ENCODE assay signal across 19 cellular contexts in genomic region chr9:14103115-14103514, GRCh38.
DNase-seq lines count a peak whose midpoint lies in the region; ATAC-seq and TF ChIP-seq lines count a peak whose summit lies in the region.
"Had no signal": no experiment of that assay in that cellular context is flagged by ENCODE, and none has a peak within 500 bp of the region (broad histone marks: within the 10 kb centered on the region; RNA-seq: fewer than 3 reads in every experiment).

No MANE protein-coding gene starts in this region.

- no peaks in the 10 kb centered on the region for H3K27me3 ChIP-seq in SJCRH30
- no peaks in the 10 kb centered on the region for H3K27me3 ChIP-seq in CD8-positive, alpha-beta T cell (ENCODE audit: insufficient read depth, low read length)
- H3K27me3 ChIP-seq: upper lobe of left lung had no signal

- H3K27me3 Mint-ChIP-seq in nephron (ENCODE audit: low read depth) (no peaks in the 10 kb centered on the region), immature natural killer cell (ENCODE audit: low read depth in 3 of 3) (peaks cover 0 to 3% (median 0%) of the 10 kb centered on the region in 3 donors)
- no peaks in the 10 kb centered on the region for H3K27me3 Mint-ChIP-seq in CD8-positive, alpha-beta T cell (ENCODE audit: low read depth)

- TF ChIP-seq CTCF in fibroblast of the aortic adventitia (IDR thresholded peaks at IDR 0.05; ENCODE audit: insufficient read depth, low read length): no peak
- TF ChIP-seq CTCF in nephron (IDR thresholded peaks at IDR 0.05; ENCODE audit: unreplicated experiment in 3 of 3): no peak
- TF ChIP-seq CTCF in GM20000 (IDR thresholded peaks at IDR 0.05; ENCODE audit: extremely low read depth, missing control alignments): no peak
- TF ChIP-seq CTCF in CD8-positive, alpha-beta T cell (IDR thresholded peaks at IDR 0.05): no peak

- no peak overlapping the region for H3K4me3 ChIP-seq in SJCRH30
- no peak overlapping the region for H3K4me3 ChIP-seq in fibroblast of the aortic adventitia (ENCODE audit: low read depth, low read length)
- no peak overlapping the region for H3K4me3 ChIP-seq in CD8-positive, alpha-beta T cell (ENCODE audit: low read depth, low read length)
- H3K4me3 ChIP-seq: upper lobe of left lung had no signal

- peaks cover 31% of the 10 kb centered on the region for H3K36me3 Mint-ChIP-seq in nephron (ENCODE audit: low read depth)
- H3K36me3 Mint-ChIP-seq in immature natural killer cell: no peaks in the 10 kb centered on the region
- H3K36me3 Mint-ChIP-seq in CD8-positive, alpha-beta T cell: no peaks in the 10 kb centered on the region

- H3K9me3 Mint-ChIP-seq in nephron (no peaks in the 10 kb centered on the region), immature natural killer cell (peaks cover 0 to 27% (median 3%) of the 10 kb centered on the region in 6 donors)
- no peaks in the 10 kb centered on the region for H3K9me3 Mint-ChIP-seq in CD8-positive, alpha-beta T cell
- H3K9me3 Mint-ChIP-seq: activated T-cell treated with anti-CD3 and anti-CD28 coated beads, Interleukin-2, amount 50 U/mL, for 4 hours had no signal

- CTCF ChIA-PET in CD8-positive, alpha-beta T cell (lab: Charles Lee): no interaction called here

- H3K4me3 Mint-ChIP-seq in nephron (peak overlapping the region in 2 of 3 experiments; percentile 12 to 73), immature natural killer cell (no peak overlapping the region)
- no peak overlapping the region for H3K4me3 Mint-ChIP-seq in CD8-positive, alpha-beta T cell
- H3K4me3 Mint-ChIP-seq: activated T-cell treated with anti-CD3 and anti-CD28 coated beads, Interleukin-2, amount 50 U/mL, for 4 hours had no signal

- peak overlapping the region; percentile 4; the same call in 1 of the 2 replicates for H3K27ac ChIP-seq in SJCRH30
- H3K27ac ChIP-seq in CD8-positive, alpha-beta T cell (ENCODE audit: low read depth, low read length): no peak overlapping the region
- H3K27ac ChIP-seq: epithelial cell of prostate had no signal

- no peaks in the 10 kb centered on the region for H3K9me3 ChIP-seq in SJCRH30 (replicated peaks)
- no peaks in the 10 kb centered on the region for H3K9me3 ChIP-seq in CD8-positive, alpha-beta T cell (ENCODE audit: low read length)
- H3K9me3 ChIP-seq: upper lobe of left lung had no signal

- no peak for ATAC-seq in CD8-positive, alpha-beta T cell
- ATAC-seq: activated T-cell treated with anti-CD3 and anti-CD28 coated beads, Interleukin-2, amount 50 U/mL, for 4 hours had no signal

- H3K36me3 ChIP-seq in SJCRH30: no peaks in the 10 kb centered on the region
- no peaks in the 10 kb centered on the region for H3K36me3 ChIP-seq in CD8-positive, alpha-beta T cell (ENCODE audit: insufficient read depth, low read length)

- peak; percentile 14 for DNase-seq in AG20443 (ENCODE audit: low spot score)
- peak in 1 of 2 experiments; percentile 52 for DNase-seq in SJCRH30
- peak; percentile 63 for DNase-seq in fibroblast of the aortic adventitia (ENCODE audit: low read depth)
- no peak for DNase-seq in GM20000 (ENCODE audit: low spot score)
- DNase-seq in immature natural killer cell: no peak
- no peak for DNase-seq in NOMO-1 treated with dmso at 0.1 percent for 144 hours (lab: John Stamatoyannopoulos, UW; ENCODE audit: unreplicated experiment)
- no peak for DNase-seq in CD8-positive, alpha-beta T cell
- DNase-seq: activated CD4-positive, alpha-beta T cell treated with anti-CD3 and anti-CD28 coated beads, Interleukin-2, amount 50 U/mL, for 48 hours; activated naive CD4-positive, alpha-beta T cell treated with anti-CD3 and anti-CD28 coated beads, Interleukin-2, amount 50 U/mL, for 16 hours; activated T-cell treated with anti-CD3 and anti-CD28 coated beads, Interleukin-2, amount 50 U/mL, for 4 hours; cortex of kidney; NCI-H1930; NCI-H510A; stimulated activated CD4-positive, alpha-beta T cell treated with anti-CD3 and anti-CD28 coated beads, Interleukin-15, amount 100 ng/mL, for 24 hours; stimulated activated naive CD4-positive, alpha-beta T cell treated with Interleukin-2 at 50 U/mL for 16 hours; T-helper 1 cell; upper lobe of left lung had no signal

- intact Hi-C loops in CD8-positive, alpha-beta T cell (cut with DNase I, micrococcal nuclease): no loop called here

- H3K4me1 Mint-ChIP-seq in nephron (peaks cover 73% of the 10 kb centered on the region), immature natural killer cell (no peaks in the 10 kb centered on the region)
- no peaks in the 10 kb centered on the region for H3K4me1 Mint-ChIP-seq in CD8-positive, alpha-beta T cell (ENCODE audit: low read depth)

- POLR2A ChIA-PET in CD8-positive, alpha-beta T cell (lab: Charles Lee): no interaction called here

- peaks cover 20% of the 10 kb centered on the region for H3K4me1 ChIP-seq in SJCRH30
- H3K4me1 ChIP-seq in CD8-positive, alpha-beta T cell (ENCODE audit: insufficient read depth, low read length): no peaks in the 10 kb centered on the region

- H3K27ac Mint-ChIP-seq in nephron (peak overlapping the region; percentile 86 to 94 (median 88)), immature natural killer cell (no peak overlapping the region)
- no peak overlapping the region for H3K27ac Mint-ChIP-seq in CD8-positive, alpha-beta T cell

Comparison
In these comparisons a context has a peak if more than half of its experiments do, and no peak if none do; other contexts are left out.
1. DNase-seq: peak in AG20443 (single experiment) and fibroblast of the aortic adventitia (single experiment); none in GM20000 (single experiment), immature natural killer cell (0 of 3), NOMO-1 treated with dmso at 0.1 percent for 144 hours (single experiment) and CD8-positive, alpha-beta T cell (0 of 7).
2. H3K27ac Mint-ChIP-seq: peak in nephron (3 of 3); none in immature natural killer cell (0 of 6) and CD8-positive, alpha-beta T cell (single experiment).
3. H3K4me3 Mint-ChIP-seq: peak in nephron (2 of 3); none in immature natural killer cell (0 of 5) and CD8-positive, alpha-beta T cell (single experiment).